In genomic region chr3:4976109-4976508, GRCh38 we compare ENCODE assay signal across 8 cellular contexts. TPM values are rescaled to one million over a fixed set of nuclear protein-coding genes. Genes with fewer than 3 reads are reported as not detected.
A peak's percentile ranks its signal among the peaks of the same experiment; 100 is the strongest.
DNase-seq lines count a peak whose midpoint lies in the region; ATAC-seq, FAIRE-seq and TF ChIP-seq lines count a peak whose summit lies in the region.

No MANE protein-coding gene starts in this region.

- POLR2A ChIA-PET in PC-9 (lab: Charles Lee; ENCODE audit: unreplicated experiment), result interaction anchor here (0.6 to 0.7 kb wide), 4 partner anchors 11 to 161 kb away, joined by 3 to 6 read pairs (median 4); no protein-coding TSS in a partner anchor
- POLR2A ChIA-PET in GM12878 (lab: Charles Lee), result interaction anchor here (0.8 to 14.4 kb wide), 20 partner anchors 10 to 264 kb away, joined by 3 to 230 read pairs (median 6); no protein-coding TSS in a partner anchor

- ATAC-seq in GM12878 (peak; percentile 15), left lobe of liver (no peak), GM21447 (IDR thresholded peaks at IDR 0.05; ENCODE audit: unreplicated experiment) (no peak)

- peaks cover 19% of the 10 kb centered on the region for H3K36me3 Mint-ChIP-seq in stimulated activated naive CD8-positive, alpha-beta T cell treated with anti-CD3 and anti-CD28 coated beads, Interleukin-15, Interleukin-2, amounts not matched to agents 100 ng/mL and 50 ng/mL, for 24 hours (ENCODE audit: low read depth)

- H3K4me2 ChIP-seq in GM23248 (ENCODE audit: unreplicated experiment) (peak overlapping the region; percentile 73), PC-9 (peak overlapping the region; percentile 97; the same call in 1 of the 2 replicates), GM12878 (ENCODE audit: control insufficient read depth, insufficient read depth) (no peak overlapping the region)

- H3K27me3 Mint-ChIP-seq in stimulated activated naive CD8-positive, alpha-beta T cell treated with anti-CD3 and anti-CD28 coated beads, Interleukin-15, Interleukin-2, amounts not matched to agents 100 ng/mL and 50 ng/mL, for 24 hours, result no peaks in the 10 kb centered on the region

- no peak for FAIRE-seq in GM12878 (lab: Jason Lieb, UNC)

- H3K27me3 ChIP-seq in GM23248 (replicated peaks; ENCODE audit: insufficient read depth), result no peaks in the 10 kb centered on the region
- no peaks in the 10 kb centered on the region for H3K27me3 ChIP-seq in PC-9 (ENCODE audit: insufficient read depth, low read depth)
- H3K27me3 ChIP-seq in GM12878 (replicated peaks in 1 of 2; ENCODE audit: control insufficient read depth in 2 of 2, insufficient read depth in 2 of 2, low read length in 1 of 2), result no peaks in the 10 kb centered on the region

- DNase-seq in Ammon's horn (ENCODE audit: low spot score) (peak; percentile 73), GM23248 (peak; percentile 78), PC-9 (peak in 1 of 2 experiments; percentile 60), GM12878 (ENCODE audit: low read depth, low spot score) (no peak), left lobe of liver (ENCODE audit: low spot score) (peak; percentile 70), dedifferentiated amniotic fluid mesenchymal stem cell (ENCODE audit: extremely low spot score) (no peak)

- H3F3A ChIP-seq in GM23248 (ENCODE audit: insufficient read depth) (peaks cover 19% of the 10 kb centered on the region), PC-9 (ENCODE audit: insufficient read depth, low read depth) (peaks cover 29% of the 10 kb centered on the region)

- TF ChIP-seq POLR2A in GM12878 (IDR thresholded peaks at IDR 0.05; ENCODE audit: low read depth, low read length), result no peak

- H4K20me1 ChIP-seq in GM23248 (ENCODE audit: insufficient read depth) (no peaks in the 10 kb centered on the region), PC-9 (ENCODE audit: insufficient read depth) (no peaks in the 10 kb centered on the region), GM12878 (ENCODE audit: control insufficient read depth, insufficient read depth) (no peaks in the 10 kb centered on the region)

- H3K9ac ChIP-seq in GM23248, result peak overlapping the region; percentile 99
- H3K9ac ChIP-seq in GM12878 (ENCODE audit: control insufficient read depth, insufficient read depth, low read length), result no peak overlapping the region

- H3K9me3 Mint-ChIP-seq in stimulated activated naive CD8-positive, alpha-beta T cell treated with anti-CD3 and anti-CD28 coated beads, Interleukin-15, Interleukin-2, amounts not matched to agents 100 ng/mL and 50 ng/mL, for 24 hours, result no peaks in the 10 kb centered on the region

- H3K27ac Mint-ChIP-seq in stimulated activated naive CD8-positive, alpha-beta T cell treated with anti-CD3 and anti-CD28 coated beads, Interleukin-15, Interleukin-2, amounts not matched to agents 100 ng/mL and 50 ng/mL, for 24 hours, result peak overlapping the region; percentile 99

- H3K9me3 ChIP-seq in GM23248 (ENCODE audit: low read depth) (no peaks in the 10 kb centered on the region), PC-9 (ENCODE audit: insufficient read depth, low read depth) (no peaks in the 10 kb centered on the region), GM12878 (replicated peaks; ENCODE audit: control insufficient read depth, insufficient read depth, low read length) (peaks cover 3% of the 10 kb centered on the region)

- CTCF ChIA-PET in PC-9 (lab: Charles Lee), result interaction anchor here (0.6 to 4.2 kb wide), 8 partner anchors 16 to 264 kb away, joined by 3 to 54 read pairs (median 4); no protein-coding TSS in a partner anchor
- CTCF ChIA-PET in GM12878 (lab: Yijun Ruan, JAX), result interaction anchor here (0.6 to 14.2 kb wide), 62 partner anchors 9 to 267 kb away, joined by 3 to 330 read pairs (median 7); no protein-coding TSS in a partner anchor

- peaks cover 12% of the 10 kb centered on the region for H3K4me1 ChIP-seq in GM23248 (ENCODE audit: insufficient read depth)
- H3K4me1 ChIP-seq in PC-9 (replicated peaks; ENCODE audit: insufficient read depth), result peaks cover 10% of the 10 kb centered on the region
- H3K4me1 ChIP-seq in GM12878 (ENCODE audit: control insufficient read depth, insufficient read depth, low read length), result peaks cover 29% of the 10 kb centered on the region

- TF ChIP-seq EP300 in GM12878 (IDR thresholded peaks at IDR 0.05; ENCODE audit: borderline replicate concordance in 1 of 2, control insufficient read depth in 1 of 2, low read depth in 2 of 2, low read length in 2 of 2), result no peak

- intact Hi-C loops in PC-9 (cut with micrococcal nuclease; ENCODE audit: unreplicated experiment) (loop anchor here (1.0 to 5.0 kb wide), 5 partner anchors 71 to 265 kb away; partner anchors contain the start of gene EDEM1), GM12878 (cut with micrococcal nuclease; ENCODE audit: unreplicated experiment) (loop anchor here (2.0 to 5.0 kb wide), 2 partner anchors 77 to 146 kb away; partner anchors contain the start of gene ARL8B)

- peak; percentile 41; the same call in 1 of the 2 replicates for TF ChIP-seq CTCF in PC-9 (conservative IDR thresholded peaks at IDR 0.05)
- peak; percentile 64 to 81 (median 79) for TF ChIP-seq CTCF in GM12878 (IDR thresholded peaks at IDR 0.05 in 2 of 3, conservative IDR thresholded peaks at IDR 0.05 in 1 of 3; ENCODE audit: control insufficient read depth in 2 of 3, extremely low read depth in 1 of 3, insufficient read depth in 1 of 3, low read depth in 3 of 3, low read length in 3 of 3)

- in situ Hi-C loops in GM23248 (cut with MboI), result loop anchor here (5.0 kb wide), 1 partner anchor 249 kb away; no protein-coding TSS in a partner anchor
- in situ Hi-C loops in GM12878 (cut with MboI), result loop anchor here (5.0 kb wide), 2 partner anchors 129 to 221 kb away; no protein-coding TSS in a partner anchor

- SMC1A ChIA-PET in GM12878 (lab: Charles Lee; ENCODE audit: uncharacterized antibody, unreplicated experiment), result interaction anchor here (0.8 to 13.6 kb wide), 53 partner anchors 10 to 266 kb away, joined by 3 to 186 read pairs (median 8); no protein-coding TSS in a partner anchor

- H3K36me3 ChIP-seq in GM23248 (ENCODE audit: low read depth) (peaks cover 4% of the 10 kb centered on the region), PC-9 (ENCODE audit: low read depth) (no peaks in the 10 kb centered on the region), GM12878 (ENCODE audit: control insufficient read depth in 2 of 2, insufficient read depth in 2 of 2, low read length in 1 of 2) (no peaks in the 10 kb centered on the region)

- H3K27ac ChIP-seq in GM23248, result peak overlapping the region; percentile 98
- H3K27ac ChIP-seq in PC-9, result peak overlapping the region; percentile 100
- peak overlapping the region; percentile 84; the same call in 1 of the 2 replicates for H3K27ac ChIP-seq in GM12878 (ENCODE audit: control insufficient read depth, insufficient read depth)

- H3K4me1 Mint-ChIP-seq in stimulated activated naive CD8-positive, alpha-beta T cell treated with anti-CD3 and anti-CD28 coated beads, Interleukin-15, Interleukin-2, amounts not matched to agents 100 ng/mL and 50 ng/mL, for 24 hours (ENCODE audit: low read depth), result peaks cover 44% of the 10 kb centered on the region

- H2AFZ ChIP-seq in GM23248, result 0 out of 2 replicates have a peak overlapping the region, but pooled peaks have one; percentile 33
- H2AFZ ChIP-seq in PC-9, result no peak overlapping the region
- H2AFZ ChIP-seq in GM12878 (ENCODE audit: control insufficient read depth, low read depth, low read length), result no peak overlapping the region

- no peak overlapping the region for H3K4me3 Mint-ChIP-seq in stimulated activated naive CD8-positive, alpha-beta T cell treated with anti-CD3 and anti-CD28 coated beads, Interleukin-15, Interleukin-2, amounts not matched to agents 100 ng/mL and 50 ng/mL, for 24 hours

- no TSS peak for BruUV-seq in PC-9 (replicated peaks; lab: Mats Ljungman, UMichigan)
- BruUV-seq in GM12878 (replicated peaks; lab: Mats Ljungman, UMichigan), result no TSS peak

- H3K9me2 ChIP-seq in GM23248 (ENCODE audit: insufficient read depth) (no peaks in the 10 kb centered on the region), PC-9 (ENCODE audit: insufficient read depth) (no peaks in the 10 kb centered on the region)

- H3K79me2 ChIP-seq in GM23248 (ENCODE audit: insufficient read depth), result peaks cover 15% of the 10 kb centered on the region
- H3K79me2 ChIP-seq in PC-9 (ENCODE audit: low read depth), result peaks cover 14% of the 10 kb centered on the region
- H3K79me2 ChIP-seq in GM12878 (ENCODE audit: control insufficient read depth, insufficient read depth, low read length), result peaks cover 17% of the 10 kb centered on the region

- WGBS in GM23248 (ENCODE audit: low coverage in 1 of 2, low lambda C conversion rate in 2 of 2, missing lambda C conversion rate in 2 of 2), 2 experiments, result 72 to 82% methylated on average over 4 of the region's 4 CpGs
- WGBS in GM12878 (ENCODE audit: insufficient coverage, insufficient replicate concordance, low lambda C conversion rate, missing lambda C conversion rate), result 59% methylated on average over 4 of the region's 4 CpGs

- RAD21 ChIA-PET in GM12878 (lab: Charles Lee; ENCODE audit: unreplicated experiment), result interaction anchor here (0.7 to 16.1 kb wide), 43 partner anchors 9 to 267 kb away, joined by 3 to 421 read pairs (median 5); no protein-coding TSS in a partner anchor

- H3K4me3 ChIP-seq in GM23248, result no peak overlapping the region
- no peak overlapping the region for H3K4me3 ChIP-seq in PC-9
- no peak overlapping the region for H3K4me3 ChIP-seq in GM12878

- TF ChIP-seq RAD21 in GM12878 (IDR thresholded peaks at IDR 0.05; ENCODE audit: insufficient read depth, low read depth, low read length), result peak; percentile 78

TF ChIP-seq in GM12878, 131 proteins besides CTCF, POLR2A, EP300 and RAD21 (continues in another document):
- no peak for TF ChIP-seq CHD1 (IDR thresholded peaks at IDR 0.05; ENCODE audit: low read depth, low read length)

RNA-seq across cellular contexts. Expression of gene BHLHE40, which starts 3.1 kb away (rescaled TPM):
- total RNA-seq in GM23248 (2014; rRNA removed; shearing (Covaris generic)), result 27.6 and 33.9 TPM in 2 replicates
- polyA plus RNA-seq in GM23248 (2016; fragmentation: Nextera tagmentation; extraction: Ambion mirVana) (42.9 TPM in 2 replicates), GM12878 (2011; rRNA removed) (60.8 and 106 TPM in 2 replicates), GM12878 (2014; fragmentation: Illumina TruSeq; extraction: Trizol) (65.9 and 78.8 TPM in 2 replicates), GM12878 (2014; fragmentation: Nextera tagmentation; extraction: Ambion mirVana) (10 to 100 TPM; 25.2 to 38.6 TPM), GM12878 (2014; rRNA removed) (62.4 and 63.6 TPM in 2 replicates), GM12878 (2016; fragmentation: Nextera tagmentation; extraction: Ambion mirVana) (10 to 100 TPM; 43.9 to 44.5 TPM)
- total RNA-seq in PC-9 (2021) (45.5 and 51.2 TPM in 2 replicates), GM12878 (2014; rRNA removed) (58.3 and 61.5 TPM in 2 replicates), GM12878 (2014; rRNA removed; fragmentation: Illumina TruSeq; extraction: Trizol) (36.1 and 36.5 TPM in 2 replicates), GM12878 (2021) (91.3 and 93.1 TPM in 2 replicates), left lobe of liver (26.4 TPM)
- 205 and 214 TPM in 2 replicates for total RNA-seq in GM12878 (2013; cell fraction: nucleolus; rRNA removed)
- polyA plus RNA-seq in GM12878 (2011; ENCODE audit: low read depth), result 64.3 TPM
- 91.6 and 128 TPM in 2 replicates for polyA plus RNA-seq in GM12878 (2011; cell fraction: cytosol; rRNA removed)
- polyA plus RNA-seq in GM12878 (2011; cell fraction: nucleus; rRNA removed), result 163 and 169 TPM in 2 replicates
- 106 and 116 TPM in 2 replicates for polyA plus RNA-seq in GM12878 (2012)
- 93.4 and 100 TPM in 2 replicates for polyA minus RNA-seq in GM12878 (2011; rRNA and poly(A)+ RNA removed)
- 60.8 and 70.8 TPM in 2 replicates for polyA minus RNA-seq in GM12878 (2011; cell fraction: cytosol; rRNA and poly(A)+ RNA removed)
- polyA minus RNA-seq in GM12878 (2011; cell fraction: nucleus; rRNA and poly(A)+ RNA removed), result 99.1 and 124 TPM in 2 replicates

Comparison
In these comparisons a context has a peak if more than half of its experiments do, and no peak if none do; other contexts are left out.
1. DNase-seq: peak in Ammon's horn (single experiment), GM23248 (single experiment) and left lobe of liver (single experiment); none in GM12878 (single experiment) and dedifferentiated amniotic fluid mesenchymal stem cell (single experiment).
2. Peak in every context shown above with its lines, with median percentiles within 50 percentile points of each other: H3K27ac ChIP-seq.